In genomic region chr12:75699251-75699650, GRCh38 we compare ENCODE assay signal across 22 cellular contexts.
A peak's percentile ranks its signal among the peaks of the same experiment; 100 is the strongest.
DNase-seq lines count a peak whose midpoint lies in the region; ATAC-seq and TF ChIP-seq lines count a peak whose summit lies in the region.
"Had no signal": no experiment of that assay in that cellular context is flagged by ENCODE, and none has a peak within 500 bp of the region (broad histone marks: within the 10 kb centered on the region; RNA-seq: fewer than 3 reads in every experiment).

No MANE protein-coding gene starts in this region.

- H3K27ac ChIP-seq in ACC112 (ENCODE audit: low read depth, low read length) (peak overlapping the region; percentile 53), brain microvascular endothelial cell (peak overlapping the region; percentile 60)

- H3K27me3 ChIP-seq in ACC112 (ENCODE audit: insufficient read depth, low read length), result no peaks in the 10 kb centered on the region
- H3K27me3 ChIP-seq in Loucy (ENCODE audit: insufficient read depth, low read length, poor library complexity, severe bottlenecking), result no peaks in the 10 kb centered on the region
- H3K27me3 ChIP-seq in brain microvascular endothelial cell (replicated peaks), result no peaks in the 10 kb centered on the region

- H3K79me2 ChIP-seq in ACC112 (ENCODE audit: control insufficient read depth, insufficient read depth, low read length, unreplicated experiment) (no peaks in the 10 kb centered on the region), Loucy (ENCODE audit: insufficient read depth, low read length) (no peaks in the 10 kb centered on the region)

- no peaks in the 10 kb centered on the region for H3K9me2 ChIP-seq in Loucy (replicated peaks; ENCODE audit: low read depth, low read length)

- TF ChIP-seq CTCF in Loucy (conservative IDR thresholded peaks at IDR 0.05; ENCODE audit: low read length) (no peak), brain microvascular endothelial cell (IDR thresholded peaks at IDR 0.05; ENCODE audit: low read depth, low read length, missing control alignments) (no peak), nephron progenitor cell (IDR thresholded peaks at IDR 0.05) (no peak)

- in situ Hi-C loops in brain microvascular endothelial cell (cut with HindIII; ENCODE audit: low pct_ligation_motif_present, low sequenced_read_pairs), result no loop called here

- H3K36me3 ChIP-seq in ACC112 (ENCODE audit: insufficient read depth, low read length) (no peaks in the 10 kb centered on the region), Loucy (ENCODE audit: insufficient read depth, low read length) (no peaks in the 10 kb centered on the region), brain microvascular endothelial cell (replicated peaks) (no peaks in the 10 kb centered on the region)

- no peak for ATAC-seq in HG03521 (IDR thresholded peaks at IDR 0.05; ENCODE audit: unreplicated experiment)
- ATAC-seq in HG03159 (IDR thresholded peaks at IDR 0.05; ENCODE audit: unreplicated experiment), result no peak
- ATAC-seq: HepG2, T-cell had no signal

- no peaks in the 10 kb centered on the region for H3K36me3 Mint-ChIP-seq in nephron progenitor cell (ENCODE audit: low read depth)
- H3K36me3 Mint-ChIP-seq: T-cell had no signal

- H3K4me3 ChIP-seq in ACC112 (ENCODE audit: low read depth, low read length), result no peak overlapping the region
- no peak overlapping the region for H3K4me3 ChIP-seq in Loucy (ENCODE audit: low read length, poor library complexity, severe bottlenecking)
- no peak overlapping the region for H3K4me3 ChIP-seq in brain microvascular endothelial cell (ENCODE audit: low read depth, low read length)

- H3K9me3 Mint-ChIP-seq in nephron progenitor cell, result no peaks in the 10 kb centered on the region
- H3K9me3 Mint-ChIP-seq: CD8-positive, alpha-beta memory T cell; T-cell had no signal

- no peak overlapping the region for H3K9ac ChIP-seq in Loucy (ENCODE audit: low read depth, low read length, poor library complexity, severe bottlenecking)

- H3F3A ChIP-seq in Loucy (ENCODE audit: low read depth), result no peaks in the 10 kb centered on the region

- H3K9me3 ChIP-seq in Loucy (ENCODE audit: insufficient read depth, low read depth, low read length), result no peaks in the 10 kb centered on the region

- H3K4me3 Mint-ChIP-seq in nephron progenitor cell, result no peak overlapping the region
- H3K4me3 Mint-ChIP-seq: CD8-positive, alpha-beta memory T cell; T-cell had no signal

- H2AFZ ChIP-seq in ACC112 (ENCODE audit: low read length, unreplicated experiment) (peak overlapping the region; percentile 36), Loucy (ENCODE audit: low read length) (peak overlapping the region; percentile 76; the same call in 1 of the 2 replicates)

- no peak for DNase-seq in brain microvascular endothelial cell
- no peak for DNase-seq in nephron progenitor cell
- no peak for DNase-seq in mesenteric fat pad (ENCODE audit: low spot score)
- DNase-seq in stimulated activated CD4-positive, alpha-beta T cell treated with anti-CD3 and anti-CD28 coated beads, Interleukin-12 subunit alpha, Interleukin-12 subunit beta, amount 100 ng/mL, for 4 hours, result no peak
- DNase-seq: AML-193; C1 segment of cervical spinal cord; Calu3; CD8-positive, alpha-beta memory T cell; DMS153; KBM-7; NCI-H1092; NCI-H1436 treated with DMSO at 0.1 percent for 48 hours; NCI-H226; NCI-H524 treated with DMSO at 0.1 percent for 48 hours; NCI-H82; SHP77; T-cell had no signal

- H3K27ac Mint-ChIP-seq in nephron progenitor cell, result peak overlapping the region; percentile 9
- H3K27ac Mint-ChIP-seq: CD8-positive, alpha-beta memory T cell; T-cell had no signal

- no peaks in the 10 kb centered on the region for H4K20me1 ChIP-seq in Loucy (ENCODE audit: insufficient read depth, low read length, poor library complexity, severe bottlenecking)

- H3K27me3 Mint-ChIP-seq in nephron progenitor cell (ENCODE audit: low read depth, poor library complexity), result no peaks in the 10 kb centered on the region
- H3K27me3 Mint-ChIP-seq: CD8-positive, alpha-beta memory T cell; T-cell had no signal

- H3K4me2 ChIP-seq in Loucy (ENCODE audit: low read depth, low read length, poor library complexity, severe bottlenecking), result no peak overlapping the region

- H3K4me1 Mint-ChIP-seq in nephron progenitor cell, result peaks cover 58% of the 10 kb centered on the region

- H3K4me1 ChIP-seq in ACC112 (ENCODE audit: control insufficient read depth, insufficient read depth, low read length, unreplicated experiment), result peaks cover 15% of the 10 kb centered on the region
- peaks cover 42% of the 10 kb centered on the region for H3K4me1 ChIP-seq in Loucy (ENCODE audit: insufficient read depth, low read length, poor library complexity, severe bottlenecking)
